In the genomic region with DNA sequence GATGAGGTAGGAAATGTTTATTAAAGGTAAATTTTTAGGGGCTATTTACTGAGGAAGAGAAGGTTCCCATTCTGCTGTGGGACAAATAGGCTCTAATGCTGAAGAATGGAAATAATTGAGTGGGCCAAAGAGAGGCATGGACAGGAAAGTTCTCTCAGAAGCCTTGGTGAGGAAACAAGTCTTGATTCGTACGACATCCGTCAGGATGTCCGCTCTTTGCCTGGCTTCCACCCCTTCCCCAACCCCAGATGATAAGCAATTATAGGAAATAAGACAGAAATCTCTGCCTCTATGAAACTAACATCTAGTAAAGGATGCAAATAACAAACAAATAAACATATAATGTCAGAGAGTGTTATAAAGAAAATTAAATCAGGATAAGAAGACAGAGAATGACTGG, we compare ENCODE assay signal across 16 cellular contexts.
"Had no signal": no experiment of that assay in that cellular context is flagged by ENCODE, and none has a peak within 500 bp of the region (broad histone marks: within the 10 kb centered on the region; RNA-seq: fewer than 3 reads in every experiment).

No MANE protein-coding gene starts in this region.

- H3K36me3 ChIP-seq: gastrocnemius medialis, pancreas, transverse colon had no signal

- ATAC-seq: activated CD8-positive, alpha-beta memory T cell treated with anti-CD3 and anti-CD28 coated beads, Interleukin-2, amount 10 ng/mL, durations not matched to agents 7 days and 5 days; gastrocnemius medialis; left ventricle myocardium superior; pancreas; WTC11 had no signal

- H3K4me1 ChIP-seq: gastrocnemius medialis, pancreas, transverse colon had no signal

- H3K9me3 ChIP-seq: gastrocnemius medialis, pancreas, SK-N-SH, transverse colon had no signal

- DNase-seq: activated CD4-positive, alpha-beta T cell treated with anti-CD3 and anti-CD28 coated beads, Interleukin-2, amount 50 U/mL, for 4 hours; activated CD8-positive, alpha-beta memory T cell treated with anti-CD3 and anti-CD28 coated beads, Interleukin-2, amount 10 ng/mL, durations not matched to agents 7 days and 5 days; activated gamma-delta T cell; activated T-cell treated with anti-CD3 and anti-CD28 coated beads, Interleukin-2, amount 50 U/mL, for 24 hours; aorta; effector CD4-positive, alpha-beta T cell; gastrocnemius medialis; islet precursor cell; left ventricle myocardium superior; pancreas; retina; SK-N-SH; small intestine; transverse colon had no signal

- H3K4me3 Mint-ChIP-seq: activated CD8-positive, alpha-beta memory T cell treated with anti-CD3 and anti-CD28 coated beads, Interleukin-2, amount 10 ng/mL, durations not matched to agents 7 days and 5 days; activated T-cell treated with anti-CD3 and anti-CD28 coated beads, Interleukin-2, amount 50 U/mL, for 24 hours; neural crest cell; WTC11 had no signal

- H3K4me3 ChIP-seq: gastrocnemius medialis, pancreas, transverse colon had no signal

- H3K27ac Mint-ChIP-seq: activated CD8-positive, alpha-beta memory T cell treated with anti-CD3 and anti-CD28 coated beads, Interleukin-2, amount 10 ng/mL, durations not matched to agents 7 days and 5 days; activated T-cell treated with anti-CD3 and anti-CD28 coated beads, Interleukin-2, amount 50 U/mL, for 24 hours; WTC11 had no signal

- H3K27me3 ChIP-seq: gastrocnemius medialis, pancreas, transverse colon had no signal

- H3K9me3 Mint-ChIP-seq: activated T-cell treated with anti-CD3 and anti-CD28 coated beads, Interleukin-2, amount 50 U/mL, for 24 hours had no signal

- H3K36me3 Mint-ChIP-seq: WTC11 had no signal

- H3K27ac ChIP-seq: gastrocnemius medialis, pancreas, transverse colon had no signal
